In genomic region chr2:219124379-219125110, GRCh38 we compare ENCODE assay signal across 1 cellular context.
A peak's percentile ranks its signal among the peaks of the same experiment; 100 is the strongest.
TF ChIP-seq lines count a peak whose summit lies in the region.

No MANE protein-coding gene starts in this region.

TF ChIP-seq in GM12878, 131 proteins besides CTCF, POLR2A, EP300 and RAD21:
- TF ChIP-seq ATF7 (IDR thresholded peaks at IDR 0.05; ENCODE audit: low read depth) (0 out of 2 replicates have a peak, but pooled peaks have one; percentile 18), EGR1 (IDR thresholded peaks at IDR 0.05; ENCODE audit: borderline replicate concordance in 1 of 2, low read depth in 2 of 2, low read length in 2 of 2) (peak in 1 of 2 experiments; percentile 38; a peak in 1 of 3 replicates), E4F1 (IDR thresholded peaks at IDR 0.05; ENCODE audit: borderline replicate concordance, partially characterized antibody) (no peak), RUNX3 (IDR thresholded peaks at IDR 0.05; ENCODE audit: low read length) (peak; percentile 52)
